Comparison of ENCODE assay signal across 19 cellular contexts in the genomic region with DNA sequence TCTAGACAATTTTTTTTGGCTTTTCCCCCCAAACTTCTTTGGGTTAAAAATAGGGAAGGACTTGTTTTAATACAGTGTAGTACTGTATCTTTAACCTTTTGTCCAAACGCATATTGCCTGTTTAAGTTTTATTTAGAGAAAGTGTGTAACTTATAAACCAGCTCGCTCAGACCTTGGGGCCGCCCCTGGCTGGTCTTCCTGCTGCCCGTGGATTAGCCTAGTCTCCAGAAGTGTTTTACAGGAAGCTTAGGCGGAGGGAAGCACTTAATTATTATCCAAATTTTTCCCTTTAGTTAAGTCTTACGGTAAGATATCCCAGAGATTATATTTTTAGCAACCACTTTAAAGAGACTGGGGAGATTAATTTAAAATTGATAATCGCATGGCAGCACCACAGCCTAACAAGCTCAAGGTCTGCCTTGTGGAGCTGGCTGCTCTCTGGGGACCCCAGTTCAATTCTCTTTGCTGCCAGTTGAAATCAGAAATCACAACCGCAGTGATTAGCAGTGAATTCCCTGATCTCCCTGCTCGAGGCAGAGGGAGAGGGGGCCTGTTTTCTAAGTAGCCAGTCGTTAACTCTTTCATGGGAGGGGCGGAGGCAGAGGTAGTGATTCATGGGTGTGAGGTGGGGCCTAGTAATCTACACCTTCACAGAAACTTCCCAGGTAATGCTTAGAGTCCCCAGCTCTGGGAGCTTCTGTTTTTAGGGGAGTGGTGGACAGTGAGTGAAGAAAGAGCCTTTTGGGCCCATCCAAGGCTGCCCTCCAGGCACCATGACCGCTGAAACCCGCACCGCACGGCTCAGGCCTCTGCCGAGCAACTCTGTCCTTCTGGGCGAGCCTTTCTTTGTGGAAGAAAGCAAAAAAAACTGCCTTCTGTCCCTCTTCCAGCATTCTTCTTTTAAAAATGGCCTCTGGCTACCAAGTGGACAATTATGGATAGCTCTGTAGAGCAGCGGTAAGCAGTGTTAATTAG.
DNase-seq lines count a peak whose midpoint lies in the region; ATAC-seq and TF ChIP-seq lines count a peak whose summit lies in the region.
"Had no signal": no experiment of that assay in that cellular context is flagged by ENCODE, and none has a peak within 500 bp of the region (broad histone marks: within the 10 kb centered on the region; RNA-seq: fewer than 3 reads in every experiment).

No MANE protein-coding gene starts in this region.

- no peaks in the 10 kb centered on the region for H3K4me1 Mint-ChIP-seq in MCF 10A (ENCODE audit: insufficient read depth, unreplicated experiment)
- peaks cover 56% of the 10 kb centered on the region for H3K4me1 Mint-ChIP-seq in chondrocyte (ENCODE audit: low read depth)
- H3K4me1 Mint-ChIP-seq in activated CD8-positive, alpha-beta T cell treated with anti-CD3 and anti-CD28 coated beads, Interleukin-2, amount 10 ng/mL, durations not matched to agents 7 days and 5 days (ENCODE audit: low read depth) = no peaks in the 10 kb centered on the region
- H3K4me1 Mint-ChIP-seq: activated CD8-positive, alpha-beta memory T cell treated with anti-CD3 and anti-CD28 coated beads, Interleukin-2, amount 10 ng/mL, durations not matched to agents 7 days and 5 days; T-helper 17 cell had no signal

- H3K36me3 Mint-ChIP-seq in MCF 10A (ENCODE audit: insufficient read depth, unreplicated experiment) = no peaks in the 10 kb centered on the region
- no peaks in the 10 kb centered on the region for H3K36me3 Mint-ChIP-seq in chondrocyte (ENCODE audit: low read depth)
- no peaks in the 10 kb centered on the region for H3K36me3 Mint-ChIP-seq in activated CD8-positive, alpha-beta T cell treated with anti-CD3 and anti-CD28 coated beads, Interleukin-2, amount 10 ng/mL, durations not matched to agents 7 days and 5 days (ENCODE audit: low read depth)
- H3K36me3 Mint-ChIP-seq: activated CD8-positive, alpha-beta memory T cell treated with anti-CD3 and anti-CD28 coated beads, Interleukin-2, amount 10 ng/mL, durations not matched to agents 7 days and 5 days had no signal

- H3K4me2 ChIP-seq in mammary epithelial cell (ENCODE audit: insufficient read depth, low read depth, low read length) = no peak overlapping the region
- no peak overlapping the region for H3K4me2 ChIP-seq in mesendoderm (ENCODE audit: low read length)

- H2BK120ac ChIP-seq in mesendoderm (ENCODE audit: low read depth, low read length) = peak overlapping the region; percentile 56

- WGBS in mammary epithelial cell (ENCODE audit: low coverage, missing lambda C conversion rate) = 68% methylated on average over 12 of the region's 18 CpGs
- no CpG with 5 or more reads among the region's 18 CpGs for WGBS in mesendoderm (ENCODE audit: extremely low coverage, insufficient coverage, low lambda C conversion rate)

- H3K4me3 Mint-ChIP-seq in MCF 10A (ENCODE audit: unreplicated experiment) = no peak overlapping the region
- peak overlapping the region; percentile 29 for H3K4me3 Mint-ChIP-seq in chondrocyte (ENCODE audit: unreplicated experiment)
- H3K4me3 Mint-ChIP-seq in activated CD8-positive, alpha-beta T cell treated with anti-CD3 and anti-CD28 coated beads, Interleukin-2, amount 10 ng/mL, durations not matched to agents 7 days and 5 days = no peak overlapping the region
- H3K4me3 Mint-ChIP-seq: activated CD8-positive, alpha-beta memory T cell treated with anti-CD3 and anti-CD28 coated beads, Interleukin-2, amount 10 ng/mL, durations not matched to agents 7 days and 5 days; T-helper 17 cell had no signal

- H3K56ac ChIP-seq in mesendoderm (ENCODE audit: low read length) = no peak overlapping the region

- H3K4ac ChIP-seq in mesendoderm (ENCODE audit: low read depth, low read length) = no peak overlapping the region

- POLR2A ChIA-PET in MCF 10A (lab: Yijun Ruan, JAX) = no interaction called here
- POLR2A ChIA-PET in activated CD8-positive, alpha-beta T cell treated with anti-CD3 and anti-CD28 coated beads, Interleukin-2, amount 10 ng/mL, durations not matched to agents 7 days and 5 days (lab: Charles Lee) = no interaction called here

- H3K79me1 ChIP-seq in mesendoderm (ENCODE audit: low read length) = no peaks in the 10 kb centered on the region

- H4K20me1 ChIP-seq in mammary epithelial cell (ENCODE audit: insufficient read depth, low read length) = no peaks in the 10 kb centered on the region

- intact Hi-C loops in mammary epithelial cell (cut with micrococcal nuclease) (no loop called here), MCF 10A (cut with micrococcal nuclease) (no loop called here), Right ventricle myocardium inferior (cut with DNase I) (no loop called here)

- H3K9ac ChIP-seq in mammary epithelial cell (ENCODE audit: insufficient read depth, low read length) = no peak overlapping the region
- H3K9ac ChIP-seq in mesendoderm (ENCODE audit: low read length) = peak overlapping the region; percentile 53

- no peaks in the 10 kb centered on the region for H3K4me1 ChIP-seq in mammary epithelial cell (ENCODE audit: insufficient read depth, low read length)
- peaks cover 6% of the 10 kb centered on the region for H3K4me1 ChIP-seq in mesendoderm (ENCODE audit: control insufficient read depth, low read depth, low read length)
- H3K4me1 ChIP-seq: prostate gland, uterus had no signal

- no peaks in the 10 kb centered on the region for H3K9me3 ChIP-seq in mammary epithelial cell (replicated peaks; ENCODE audit: insufficient read depth, low read length)
- H3K9me3 ChIP-seq: gastroesophageal sphincter, prostate gland, uterus had no signal

- no peak for TF ChIP-seq CTCF in mammary epithelial cell (conservative IDR thresholded peaks at IDR 0.05 in 1 of 2, IDR thresholded peaks at IDR 0.05 in 1 of 2; ENCODE audit: extremely low read depth in 1 of 2, insufficient read depth in 1 of 2, low read depth in 1 of 2, low read length in 2 of 2)
- no peak for TF ChIP-seq CTCF in MCF 10A (IDR thresholded peaks at IDR 0.05; ENCODE audit: unreplicated experiment)
- no peak for TF ChIP-seq CTCF in chondrocyte (IDR thresholded peaks at IDR 0.05)

- H3K36me3 ChIP-seq in mammary epithelial cell (ENCODE audit: insufficient read depth, low read length) = no peaks in the 10 kb centered on the region
- no peaks in the 10 kb centered on the region for H3K36me3 ChIP-seq in mesendoderm (ENCODE audit: control insufficient read depth, insufficient read depth, low read length)
- H3K36me3 ChIP-seq: gastroesophageal sphincter, prostate gland, uterus had no signal

- peak overlapping the region; percentile 22 for H2AFZ ChIP-seq in mammary epithelial cell (ENCODE audit: low read depth, low read length)

- ATAC-seq in Right ventricle myocardium inferior = no peak
- no peak for ATAC-seq in activated CD8-positive, alpha-beta T cell treated with anti-CD3 and anti-CD28 coated beads, Interleukin-2, amount 10 ng/mL, durations not matched to agents 7 days and 5 days
- ATAC-seq in HG02970 (IDR thresholded peaks at IDR 0.05; ENCODE audit: low FRiP score, unreplicated experiment) = no peak
- ATAC-seq: activated CD8-positive, alpha-beta memory T cell treated with anti-CD3 and anti-CD28 coated beads, Interleukin-2, amount 10 ng/mL, durations not matched to agents 7 days and 5 days; gastroesophageal sphincter; T-helper 17 cell had no signal

- H4K5ac ChIP-seq in mesendoderm (ENCODE audit: low read length) = no peak overlapping the region

- no peak overlapping the region for H2BK5ac ChIP-seq in mesendoderm (ENCODE audit: low read length)

- H3K27ac Mint-ChIP-seq in MCF 10A (ENCODE audit: low read depth, unreplicated experiment) (no peak overlapping the region), chondrocyte (ENCODE audit: unreplicated experiment) (peak overlapping the region; percentile 63)
- no peak overlapping the region for H3K27ac Mint-ChIP-seq in activated CD8-positive, alpha-beta T cell treated with anti-CD3 and anti-CD28 coated beads, Interleukin-2, amount 10 ng/mL, durations not matched to agents 7 days and 5 days
- H3K27ac Mint-ChIP-seq: activated CD8-positive, alpha-beta memory T cell treated with anti-CD3 and anti-CD28 coated beads, Interleukin-2, amount 10 ng/mL, durations not matched to agents 7 days and 5 days; T-helper 17 cell had no signal

- H3K4me3 ChIP-seq in mammary epithelial cell (replicated peaks in 1 of 3; ENCODE audit: insufficient read depth in 1 of 3, low read depth in 2 of 3, low read length in 3 of 3) = no peak overlapping the region
- no peak overlapping the region for H3K4me3 ChIP-seq in mesendoderm (ENCODE audit: low read length)
- H3K4me3 ChIP-seq: gastroesophageal sphincter, prostate gland, uterus had no signal

- no peaks in the 10 kb centered on the region for H3K9me3 Mint-ChIP-seq in MCF 10A (ENCODE audit: unreplicated experiment)
- no peaks in the 10 kb centered on the region for H3K9me3 Mint-ChIP-seq in chondrocyte (ENCODE audit: low read depth)
- no peaks in the 10 kb centered on the region for H3K9me3 Mint-ChIP-seq in activated CD8-positive, alpha-beta T cell treated with anti-CD3 and anti-CD28 coated beads, Interleukin-2, amount 10 ng/mL, durations not matched to agents 7 days and 5 days (ENCODE audit: insufficient read depth)

- H3K27ac ChIP-seq in mammary epithelial cell (ENCODE audit: insufficient read depth, low read depth, low read length) (no peak overlapping the region), mesendoderm (ENCODE audit: low read depth, low read length) (peak overlapping the region; percentile 49)
- H3K27ac ChIP-seq: gastroesophageal sphincter, prostate gland, uterus had no signal

- BruUV-seq in mammary epithelial cell (replicated peaks; lab: Mats Ljungman, UMichigan) (no TSS peak), MCF 10A (replicated peaks; lab: Mats Ljungman, UMichigan) (no TSS peak)

- in situ Hi-C loops in mammary epithelial cell (cut with MboI; ENCODE audit: low sequenced_read_pairs in 2 of 2) = loop anchor here in 1 of 2 donors (25.0 kb wide), 1 partner anchor 104 kb away; no protein-coding TSS in a partner anchor

- no peak overlapping the region for H4K8ac ChIP-seq in mesendoderm (ENCODE audit: low read depth, low read length)

- dilution Hi-C loops in mammary epithelial cell (cut with HindIII; ENCODE audit: low sequenced_read_pairs) = no loop called here

- H3K27me3 Mint-ChIP-seq in MCF 10A (ENCODE audit: insufficient read depth, unreplicated experiment) (no peaks in the 10 kb centered on the region), chondrocyte (ENCODE audit: low read depth) (no peaks in the 10 kb centered on the region)
- H3K27me3 Mint-ChIP-seq in activated CD8-positive, alpha-beta T cell treated with anti-CD3 and anti-CD28 coated beads, Interleukin-2, amount 10 ng/mL, durations not matched to agents 7 days and 5 days (ENCODE audit: low read depth) = no peaks in the 10 kb centered on the region
- H3K27me3 Mint-ChIP-seq: T-helper 17 cell had no signal

- DNase-seq in mammary epithelial cell (no peak), MCF 10A (ENCODE audit: unreplicated experiment) (no peak), chondrocyte (ENCODE audit: low spot score) (no peak), mesendoderm (peak; percentile 90), Right ventricle myocardium inferior (ENCODE audit: missing footprints) (no peak), NCI-H526 treated with DMSO at 0.1 percent for 48 hours (lab: John Stamatoyannopoulos, UW) (no peak)
- no peak for DNase-seq in activated CD8-positive, alpha-beta T cell treated with anti-CD3 and anti-CD28 coated beads, Interleukin-2, amount 10 ng/mL, durations not matched to agents 7 days and 5 days
- DNase-seq: ACHN; activated CD8-positive, alpha-beta memory T cell treated with anti-CD3 and anti-CD28 coated beads, Interleukin-2, amount 10 ng/mL, durations not matched to agents 7 days and 5 days; activated effector memory CD4-positive, alpha-beta T cell treated with Interleukin-2 at 50 U/mL for 16 hours; HCEC 1CT; kidney glomerular epithelial cell; NCI-H1436 treated with DMSO at 0.1 percent for 48 hours; stimulated activated naive CD4-positive, alpha-beta T cell treated with Interleukin-2 at 50 U/mL for 16 hours; T-helper 17 cell; uterus had no signal

- H3K27me3 ChIP-seq in mammary epithelial cell (ENCODE audit: insufficient read depth, low read length) (no peaks in the 10 kb centered on the region), mesendoderm (ENCODE audit: insufficient read depth, low read length, poor library complexity) (no peaks in the 10 kb centered on the region)
- H3K27me3 ChIP-seq: gastroesophageal sphincter, uterus had no signal

- H3K79me2 ChIP-seq in mammary epithelial cell (ENCODE audit: insufficient read depth, low read length) (no peaks in the 10 kb centered on the region), mesendoderm (ENCODE audit: control insufficient read depth, insufficient read depth, low read length) (no peaks in the 10 kb centered on the region)

- H2BK15ac ChIP-seq in mesendoderm (replicated peaks; ENCODE audit: low read depth) = no peak overlapping the region

- no peak overlapping the region for H2AK5ac ChIP-seq in mesendoderm (ENCODE audit: low read length)

- no peak overlapping the region for H3K23ac ChIP-seq in mesendoderm (ENCODE audit: low read length)

- CTCF ChIA-PET in mammary epithelial cell (lab: Charles Lee; ENCODE audit: low non-redundant PET) = no interaction called here
- CTCF ChIA-PET in MCF 10A (lab: Yijun Ruan, JAX) = interaction anchor here (0.8 kb wide), 1 partner anchor 1316 kb away, joined by 3 read pairs; no protein-coding TSS in a partner anchor
- CTCF ChIA-PET in activated CD8-positive, alpha-beta T cell treated with anti-CD3 and anti-CD28 coated beads, Interleukin-2, amount 10 ng/mL, durations not matched to agents 7 days and 5 days (lab: Charles Lee) = interaction anchor here (3.6 kb wide), 1 partner anchor 115 kb away, joined by 17 read pairs; no protein-coding TSS in a partner anchor

- H3K18ac ChIP-seq in mesendoderm (ENCODE audit: low read length) = no peak overlapping the region
